ENCODE assay signal across 11 cellular contexts in the genomic region with DNA sequence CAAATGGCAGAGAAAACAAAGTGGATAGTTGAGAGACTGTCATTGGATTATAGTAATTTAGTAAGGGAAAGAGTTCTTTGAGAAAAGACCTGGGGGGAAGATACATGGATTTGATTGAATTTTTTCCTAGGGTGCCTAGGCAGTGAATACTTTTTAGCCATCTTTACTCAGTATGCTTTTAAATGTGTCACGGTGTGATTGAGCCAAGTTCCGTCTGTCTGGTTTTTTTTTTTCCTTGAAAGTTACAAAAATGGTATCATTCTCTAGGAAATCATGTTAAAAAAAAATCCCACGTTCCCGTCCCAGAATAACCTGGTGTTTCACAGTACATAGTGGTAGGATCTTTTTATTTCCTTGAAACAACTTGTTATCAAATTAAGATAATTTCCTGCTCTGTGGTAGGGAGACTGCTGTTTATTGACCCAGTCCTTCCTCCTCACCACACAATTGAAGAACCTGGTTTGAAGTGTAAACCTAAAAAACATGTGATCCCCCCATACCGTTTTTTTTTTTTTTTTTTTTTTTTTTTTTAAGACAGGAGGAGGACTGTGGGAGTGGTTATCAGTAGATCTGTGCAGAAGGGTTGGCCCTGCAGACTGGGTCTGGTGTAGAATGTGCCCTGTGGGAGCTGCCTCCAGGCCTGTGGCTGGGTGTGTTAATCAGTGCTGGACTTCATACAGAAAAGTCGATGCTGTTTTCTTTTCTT. TPM values are rescaled to one million over a fixed set of nuclear protein-coding genes. Genes with fewer than 3 reads are reported as not detected.
DNase-seq lines count a peak whose midpoint lies in the region; ATAC-seq, FAIRE-seq and TF ChIP-seq lines count a peak whose summit lies in the region.
"Had no signal": no experiment of that assay in that cellular context is flagged by ENCODE, and none has a peak within 500 bp of the region (broad histone marks: within the 10 kb centered on the region; RNA-seq: fewer than 3 reads in every experiment).

No MANE protein-coding gene starts in this region.

- peak; percentile 66 for ATAC-seq in Right ventricle myocardium inferior

- TF ChIP-seq CTCF in chondrocyte (IDR thresholded peaks at IDR 0.05), result no peak
- no peak for TF ChIP-seq CTCF in D721Med (IDR thresholded peaks at IDR 0.05; ENCODE audit: insufficient read depth, missing control alignments)
- no peak for TF ChIP-seq CTCF in tibial nerve (IDR thresholded peaks at IDR 0.05)

- no peaks in the 10 kb centered on the region for H3K27me3 Mint-ChIP-seq in chondrocyte (ENCODE audit: low read depth)

- peaks cover 27% of the 10 kb centered on the region for H3K9me3 Mint-ChIP-seq in chondrocyte (ENCODE audit: low read depth)

- H3K36me3 ChIP-seq in H7 (replicated peaks; ENCODE audit: control insufficient read depth, insufficient read depth, low read length) (no peaks in the 10 kb centered on the region), tibial nerve (peaks cover 0 to 6% (median 0%) of the 10 kb centered on the region in 3 donors)

- peaks cover 0 to 34% (median 12%) of the 10 kb centered on the region in 4 donors for H3K4me1 ChIP-seq in tibial nerve

- peak overlapping the region; percentile 2 for H3K4me3 Mint-ChIP-seq in chondrocyte (ENCODE audit: unreplicated experiment)

- TF ChIP-seq EP300 in tibial nerve (IDR thresholded peaks at IDR 0.05), result no peak

- H3K4me1 Mint-ChIP-seq in chondrocyte (ENCODE audit: low read depth), result peaks cover 78% of the 10 kb centered on the region

- no peak for TF ChIP-seq POLR2A in tibial nerve (IDR thresholded peaks at IDR 0.05)

- 31 to 42% methylated on average over 6 of the region's 6 CpGs for WGBS in tibial nerve, 2 donors

- peak overlapping the region in 1 of 4 donors; percentile 38 for H3K27ac ChIP-seq in tibial nerve

- H3K36me3 Mint-ChIP-seq in chondrocyte (ENCODE audit: low read depth), result peaks cover 14% of the 10 kb centered on the region

- no peaks in the 10 kb centered on the region for H3K27me3 ChIP-seq in H7 (ENCODE audit: control insufficient read depth, insufficient read depth, low read length)
- no peaks in the 10 kb centered on the region for H3K27me3 ChIP-seq in tibial nerve

- FAIRE-seq in D721Med (lab: Jason Lieb, UNC), result no peak
- FAIRE-seq: endometrium had no signal

- peaks cover 0 to 18% (median 0%) of the 10 kb centered on the region in 4 donors for H3K9me3 ChIP-seq in tibial nerve

- DNase-seq in Right ventricle myocardium inferior (ENCODE audit: missing footprints) (no peak), cardiac septum (ENCODE audit: low spot score) (no peak), chondrocyte (ENCODE audit: low spot score) (no peak), mesenteric fat pad (ENCODE audit: low spot score) (peak; percentile 87), D721Med (ENCODE audit: insufficient read length, low spot score) (no peak), H7 (no peak), tibial nerve (ENCODE audit: low spot score in 2 of 2) (no peak)
- no peak for DNase-seq in stimulated activated CD4-positive, alpha-beta T cell treated with anti-CD3 and anti-CD28 coated beads, Interleukin-15, amount 100 ng/mL, for 24 hours
- DNase-seq: C1 segment of cervical spinal cord, Kasumi-1 had no signal

- H3K4me3 ChIP-seq in H7 (ENCODE audit: insufficient read depth, low read depth, low read length) (no peak overlapping the region), tibial nerve (no peak overlapping the region)

- peak overlapping the region; percentile 83 for H3K27ac Mint-ChIP-seq in chondrocyte (ENCODE audit: unreplicated experiment)

- intact Hi-C loops in Right ventricle myocardium inferior (cut with DNase I) (no loop called here), cardiac septum (cut with DNase I) (loop anchor here (2.0 kb wide), 1 partner anchor 23 kb away; no protein-coding TSS in a partner anchor)

RNA-seq across cellular contexts. Expression of gene DGKD, which starts 55.1 kb away (rescaled TPM):
- total RNA-seq in Right ventricle myocardium inferior (29.2 TPM), cardiac septum (100 TPM), chondrocyte (56.9 to 67.1 TPM (median 66.3 TPM) in 3 replicates), mesenteric fat pad (67.2 TPM), tibial nerve (10 to 100 TPM in 1 of 4 donors, 1 to 10 TPM in 3; 6.5 to 11.7 (median 7.4) TPM)
- total RNA-seq in H7 (2014; rRNA removed; shearing (Covaris generic)), result 10.3 and 15.9 TPM in 2 replicates
